In the genomic region with DNA sequence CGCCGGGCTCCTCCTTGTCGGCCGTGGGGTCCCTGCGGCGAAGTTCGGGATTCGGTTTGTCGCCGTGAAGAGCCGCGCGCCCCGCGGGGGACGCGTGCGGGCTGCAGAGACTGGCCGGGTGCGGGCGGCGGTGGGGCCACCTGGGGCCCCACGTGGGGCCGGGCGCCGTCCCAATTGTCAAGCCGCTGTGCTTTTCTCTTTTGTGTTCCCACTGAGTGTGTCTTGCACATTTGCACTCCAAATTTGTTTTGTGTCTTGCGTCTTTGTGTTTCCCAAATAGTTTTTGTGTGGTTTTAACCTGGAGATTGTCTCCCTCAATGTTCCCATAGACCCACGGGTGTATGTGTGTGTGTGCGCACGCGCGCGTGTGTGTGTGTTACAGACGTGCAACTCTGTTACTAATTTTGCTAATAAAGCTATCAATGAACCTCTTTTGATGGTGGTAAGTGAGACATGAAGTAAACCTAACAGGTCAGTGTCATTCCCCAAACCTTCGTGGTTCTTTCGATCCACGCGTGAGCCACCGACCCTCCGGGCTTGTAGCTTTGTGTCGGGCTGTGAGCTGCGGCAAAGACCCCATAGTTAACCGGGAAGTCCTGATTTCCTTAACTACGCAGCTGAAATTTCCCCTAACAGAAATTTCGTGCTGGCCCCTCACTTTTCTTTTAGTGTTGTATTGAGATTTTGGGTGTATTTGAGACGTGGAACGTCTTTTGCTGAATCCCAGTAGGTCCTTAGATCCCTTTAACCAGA, we compare ENCODE assay signal across 8 cellular contexts. TPM values are rescaled to one million over a fixed set of nuclear protein-coding genes. Genes with fewer than 3 reads are reported as not detected.
DNase-seq lines count a peak whose midpoint lies in the region; ATAC-seq and TF ChIP-seq lines count a peak whose summit lies in the region.

No MANE protein-coding gene starts in this region.

- H3K9me3 ChIP-seq in PC-3 (ENCODE audit: low read length): no peaks in the 10 kb centered on the region

- H3K36me3 ChIP-seq in PC-3 (ENCODE audit: low read depth, low read length): no peaks in the 10 kb centered on the region
- H3K36me3 ChIP-seq in urinary bladder (ENCODE audit: insufficient read depth): no peaks in the 10 kb centered on the region

- H3K27ac ChIP-seq in PC-3 (ENCODE audit: low read length) (no peak overlapping the region), urinary bladder (ENCODE audit: low read depth) (peak overlapping the region; percentile 98)

- DNase-seq in GM12865 (ENCODE audit: low read depth): peak; percentile 64
- no peak for DNase-seq in HFFc6
- DNase-seq in PC-3: peak; percentile 11
- peak; percentile 53 for DNase-seq in activated naive CD4-positive, alpha-beta T cell treated with anti-CD3 and anti-CD28 coated beads, Interleukin-2, amount 50 U/mL, for 16 hours
- peak; percentile 32 to 83 (median 64) for DNase-seq in head of caudate nucleus
- DNase-seq in pons (ENCODE audit: low spot score): peak; percentile 60
- DNase-seq in SHP77 treated with DMSO at 0.1 percent for 48 hours (lab: John Stamatoyannopoulos, UW): no peak

- intact Hi-C loops in PC-3 (cut with micrococcal nuclease) (no loop called here), head of caudate nucleus (cut with DNase I) (loop anchor here (5.0 kb wide), 1 partner anchor 47 kb away; no protein-coding TSS in a partner anchor)

- peak overlapping the region; percentile 91 for H3K4me3 Mint-ChIP-seq in HFFc6

- H3K9ac ChIP-seq in PC-3 (ENCODE audit: low read length): peak overlapping the region; percentile 82

- TF ChIP-seq CTCF in GM12865 (IDR thresholded peaks at IDR 0.05; ENCODE audit: insufficient read depth, low read depth, low read length, missing control alignments) (no peak), HFFc6 (IDR thresholded peaks at IDR 0.05) (no peak), PC-3 (conservative IDR thresholded peaks at IDR 0.05; ENCODE audit: low read depth, low read length) (no peak)

- peak overlapping the region; percentile 70 for H2AFZ ChIP-seq in PC-3 (ENCODE audit: low read length)

- POLR2A ChIA-PET in PC-3 (lab: Charles Lee; ENCODE audit: unreplicated experiment): no interaction called here

- ATAC-seq in PC-3: peak; percentile 61

- H3K79me2 ChIP-seq in PC-3 (ENCODE audit: low read length): peaks cover 56% of the 10 kb centered on the region

- H4K20me1 ChIP-seq in PC-3 (ENCODE audit: low read length): no peaks in the 10 kb centered on the region

- WGBS in urinary bladder: 8% methylated on average over 48 of the region's 48 CpGs

- H3K27me3 Mint-ChIP-seq in HFFc6 (ENCODE audit: insufficient read depth): peaks cover 1% of the 10 kb centered on the region; the same call in 1 of the 2 replicates

- H3K4me1 ChIP-seq in PC-3 (ENCODE audit: insufficient read depth, low read length): peaks cover 14% of the 10 kb centered on the region
- H3K4me1 ChIP-seq in urinary bladder (ENCODE audit: insufficient read depth): no peaks in the 10 kb centered on the region

- H3K4me2 ChIP-seq in PC-3 (ENCODE audit: low read length): peak overlapping the region; percentile 87

- peak overlapping the region; percentile 98 for H3K4me3 ChIP-seq in GM12865 (ENCODE audit: low read depth, low read length)
- peak overlapping the region; percentile 88 for H3K4me3 ChIP-seq in PC-3 (ENCODE audit: low read length)
- peak overlapping the region; percentile 90 for H3K4me3 ChIP-seq in urinary bladder (ENCODE audit: low read depth, low read length)

- no peaks in the 10 kb centered on the region for H3F3A ChIP-seq in PC-3 (ENCODE audit: low read length, unreplicated experiment)

- no peaks in the 10 kb centered on the region for H3K9me2 ChIP-seq in PC-3 (replicated peaks; ENCODE audit: low read length)

- H3K36me3 Mint-ChIP-seq in HFFc6 (ENCODE audit: low read depth): peaks cover 13% of the 10 kb centered on the region

- H3K27me3 ChIP-seq in PC-3 (ENCODE audit: low read length): no peaks in the 10 kb centered on the region

- no TSS peak for BruUV-seq in PC-3 (replicated peaks; lab: Mats Ljungman, UMichigan)

- peaks cover 15% of the 10 kb centered on the region for H3K9me3 Mint-ChIP-seq in HFFc6

- peak overlapping the region; percentile 88 for H3K27ac Mint-ChIP-seq in HFFc6

- peaks cover 17% of the 10 kb centered on the region for H3K4me1 Mint-ChIP-seq in HFFc6 (ENCODE audit: low read depth)

- CTCF ChIA-PET in PC-3 (lab: Charles Lee): no interaction called here

RNA-seq across cellular contexts. Expression of gene PRDM2, which starts 0.7 kb away (rescaled TPM):
- 10 to 100 TPM; 20.9 to 26.9 (median 25.7) TPM for total RNA-seq in HFFc6 (2021; fragmentation: NEBNext Ultra II Directional; extraction: Animal tissue kit (Norgen Biotek cat#: 25700))
- total RNA-seq in PC-3 (2014; rRNA removed): 9.4 and 13.8 TPM in 2 replicates
- total RNA-seq in urinary bladder: 34.2 TPM
- 31.3 TPM for polyA plus RNA-seq in urinary bladder

Comparison
In these comparisons a context has a peak if more than half of its experiments do, and no peak if none do; other contexts are left out.
1. DNase-seq: peak in GM12865 (single experiment), PC-3 (single experiment), activated naive CD4-positive, alpha-beta T cell treated with anti-CD3 and anti-CD28 coated beads, Interleukin-2, amount 50 U/mL, for 16 hours (single experiment), head of caudate nucleus (42 of 42) and pons (single experiment); none in HFFc6 (single experiment) and SHP77 treated with DMSO at 0.1 percent for 48 hours (single experiment).
2. Peak in every context shown above with its lines, with median percentiles within 50 percentile points of each other: H3K4me3 ChIP-seq.